ENCODE assay signal across 14 cellular contexts in genomic region chr15:51924146-51925068, GRCh38. TPM values are rescaled to one million over a fixed set of nuclear protein-coding genes. Genes with fewer than 3 reads are reported as not detected.
DNase-seq lines count a peak whose midpoint lies in the region; ATAC-seq and TF ChIP-seq lines count a peak whose summit lies in the region.
"Had no signal": no experiment of that assay in that cellular context is flagged by ENCODE, and none has a peak within 500 bp of the region (broad histone marks: within the 10 kb centered on the region; RNA-seq: fewer than 3 reads in every experiment).

No MANE protein-coding gene starts in this region.

- TF ChIP-seq POLR2A in right lobe of liver (IDR thresholded peaks at IDR 0.05) = no peak

- TF ChIP-seq CTCF in choroid plexus epithelial cell (conservative IDR thresholded peaks at IDR 0.05; ENCODE audit: low read depth, low read length) = no peak
- no peak for TF ChIP-seq CTCF in right lobe of liver (IDR thresholded peaks at IDR 0.05)
- TF ChIP-seq CTCF in upper lobe of right lung (IDR thresholded peaks at IDR 0.05) = no peak

- H3K27me3 ChIP-seq in right lobe of liver = no peaks in the 10 kb centered on the region
- no peaks in the 10 kb centered on the region for H3K27me3 ChIP-seq in upper lobe of right lung
- H3K27me3 ChIP-seq: brain microvascular endothelial cell, vagina had no signal

- WGBS in right lobe of liver (ENCODE audit: insufficient coverage, low coverage, low lambda C conversion rate, missing lambda C conversion rate) = 76% methylated on average over 10 of the region's 11 CpGs

- no peaks in the 10 kb centered on the region for H3K9me3 ChIP-seq in right lobe of liver
- H3K9me3 ChIP-seq in upper lobe of right lung = no peaks in the 10 kb centered on the region
- H3K9me3 ChIP-seq: vagina had no signal

- no peak for DNase-seq in activated T-cell treated with anti-CD3 and anti-CD28 coated beads, Interleukin-2, amount 50 U/mL, for 24 hours
- DNase-seq in activated T-cell treated with anti-CD3 and anti-CD28 coated beads, Interleukin-2, amount 50 U/mL, for 72 hours = no peak
- DNase-seq in choroid plexus epithelial cell (ENCODE audit: low read depth) (peak; percentile 32), right lobe of liver (no peak), upper lobe of right lung (no peak), ureter (ENCODE audit: low spot score) (no peak)
- DNase-seq: brain microvascular endothelial cell; NCI-H1092; NK-92 treated with Interleukin-12 subunit alpha and Interleukin-12 subunit beta, amount 100 ng/mL, for 24 hours had no signal

- no peak overlapping the region for H3K27ac ChIP-seq in right lobe of liver
- H3K27ac ChIP-seq in upper lobe of right lung = no peak overlapping the region
- H3K27ac ChIP-seq: brain microvascular endothelial cell, vagina had no signal

- H3K27me3 Mint-ChIP-seq in activated T-cell treated with anti-CD3 and anti-CD28 coated beads, Interleukin-2, amount 50 U/mL, for 24 hours = no peaks in the 10 kb centered on the region
- no peaks in the 10 kb centered on the region for H3K27me3 Mint-ChIP-seq in activated T-cell treated with anti-CD3 and anti-CD28 coated beads, Interleukin-2, amount 50 U/mL, for 72 hours (ENCODE audit: low read depth)
- H3K27me3 Mint-ChIP-seq: B cell had no signal

- no peak for ATAC-seq in activated T-cell treated with anti-CD3 and anti-CD28 coated beads, Interleukin-2, amount 50 U/mL, for 72 hours (replicated peaks in 1 of 2)
- ATAC-seq in right lobe of liver = peak; percentile 29 to 39 (median 30)
- peak; percentile 56 for ATAC-seq in upper lobe of right lung
- ATAC-seq in HG02973 (IDR thresholded peaks at IDR 0.05; ENCODE audit: unreplicated experiment) = no peak
- no peak for ATAC-seq in HG03439 (IDR thresholded peaks at IDR 0.05; ENCODE audit: unreplicated experiment)

- peaks cover 80% of the 10 kb centered on the region for H3K36me3 Mint-ChIP-seq in activated T-cell treated with anti-CD3 and anti-CD28 coated beads, Interleukin-2, amount 50 U/mL, for 24 hours (ENCODE audit: low read depth)
- H3K36me3 Mint-ChIP-seq in activated T-cell treated with anti-CD3 and anti-CD28 coated beads, Interleukin-2, amount 50 U/mL, for 72 hours (ENCODE audit: insufficient read depth in 2 of 2) = peaks cover 1 to 14% of the 10 kb centered on the region in 2 donors

- H3K9me3 Mint-ChIP-seq in activated T-cell treated with anti-CD3 and anti-CD28 coated beads, Interleukin-2, amount 50 U/mL, for 24 hours = no peaks in the 10 kb centered on the region
- no peaks in the 10 kb centered on the region for H3K9me3 Mint-ChIP-seq in activated T-cell treated with anti-CD3 and anti-CD28 coated beads, Interleukin-2, amount 50 U/mL, for 72 hours
- H3K9me3 Mint-ChIP-seq: activated T-helper 1 cell treated with anti-CD3 and anti-CD28 coated beads, Interleukin-12 subunit alpha, Interleukin-12 subunit beta, Interleukin-2, Interleukin-4 antibody, amounts not matched to agents 30 ng/mL and 10 ng/mL and 1 ng/mL, durations not matched to agents 14 hours and 24 hours and 36 hours had no signal

- intact Hi-C loops in right lobe of liver (cut with DNase I) = no loop called here
- intact Hi-C loops in upper lobe of right lung (cut with DNase I) = no loop called here

- H3K4me1 ChIP-seq in right lobe of liver (no peaks in the 10 kb centered on the region), upper lobe of right lung (no peaks in the 10 kb centered on the region)
- H3K4me1 ChIP-seq: vagina had no signal

- H3K36me3 ChIP-seq in right lobe of liver = peaks cover 0 to 40% (median 4%) of the 10 kb centered on the region in 4 donors
- peaks cover 40% of the 10 kb centered on the region for H3K36me3 ChIP-seq in upper lobe of right lung

- peak overlapping the region; percentile 31 for H3K27ac Mint-ChIP-seq in activated T-cell treated with anti-CD3 and anti-CD28 coated beads, Interleukin-2, amount 50 U/mL, for 24 hours
- no peak overlapping the region for H3K27ac Mint-ChIP-seq in activated T-cell treated with anti-CD3 and anti-CD28 coated beads, Interleukin-2, amount 50 U/mL, for 72 hours
- H3K27ac Mint-ChIP-seq: activated T-helper 1 cell treated with anti-CD3 and anti-CD28 coated beads, Interleukin-12 subunit alpha, Interleukin-12 subunit beta, Interleukin-2, Interleukin-4 antibody, amounts not matched to agents 30 ng/mL and 10 ng/mL and 1 ng/mL, durations not matched to agents 14 hours and 24 hours and 36 hours; B cell had no signal

- no peak overlapping the region for H3K4me3 Mint-ChIP-seq in activated T-cell treated with anti-CD3 and anti-CD28 coated beads, Interleukin-2, amount 50 U/mL, for 24 hours
- H3K4me3 Mint-ChIP-seq in activated T-cell treated with anti-CD3 and anti-CD28 coated beads, Interleukin-2, amount 50 U/mL, for 72 hours = no peak overlapping the region
- H3K4me3 Mint-ChIP-seq: activated T-helper 1 cell treated with anti-CD3 and anti-CD28 coated beads, Interleukin-12 subunit alpha, Interleukin-12 subunit beta, Interleukin-2, Interleukin-4 antibody, amounts not matched to agents 30 ng/mL and 10 ng/mL and 1 ng/mL, durations not matched to agents 14 hours and 24 hours and 36 hours; B cell had no signal

- H3K4me1 Mint-ChIP-seq in activated T-cell treated with anti-CD3 and anti-CD28 coated beads, Interleukin-2, amount 50 U/mL, for 24 hours (ENCODE audit: low read depth) = no peaks in the 10 kb centered on the region
- H3K4me1 Mint-ChIP-seq in activated T-cell treated with anti-CD3 and anti-CD28 coated beads, Interleukin-2, amount 50 U/mL, for 72 hours (ENCODE audit: low read depth) = no peaks in the 10 kb centered on the region
- H3K4me1 Mint-ChIP-seq: B cell had no signal

- H3K4me3 ChIP-seq in choroid plexus epithelial cell (ENCODE audit: low read depth, low read length) (no peak overlapping the region), right lobe of liver (no peak overlapping the region), upper lobe of right lung (no peak overlapping the region)
- H3K4me3 ChIP-seq: vagina had no signal

RNA-seq across cellular contexts. Expression of gene LEO1, which starts 47.2 kb away (rescaled TPM):
- 10 to 100 TPM; 21.4 to 22.7 TPM for total RNA-seq in activated T-cell treated with anti-CD3 and anti-CD28 coated beads, Interleukin-2, amount 50 U/mL, for 72 hours
- total RNA-seq in right lobe of liver (10 to 100 TPM in 4 of 6 experiments, 1 to 10 TPM in 2; 8.9 to 20.6 (median 11.9) TPM), upper lobe of right lung (13.2 TPM), ureter (23.1 TPM)

Comparison
In these comparisons a context has a peak if more than half of its experiments do, and no peak if none do; other contexts are left out.
1. ATAC-seq: peak in right lobe of liver (4 of 4) and upper lobe of right lung (single experiment); none in activated T-cell treated with anti-CD3 and anti-CD28 coated beads, Interleukin-2, amount 50 U/mL, for 72 hours (0 of 2), HG02973 (single experiment) and HG03439 (single experiment).